22 cellular contexts compared by ENCODE assay signal in the genomic region with DNA sequence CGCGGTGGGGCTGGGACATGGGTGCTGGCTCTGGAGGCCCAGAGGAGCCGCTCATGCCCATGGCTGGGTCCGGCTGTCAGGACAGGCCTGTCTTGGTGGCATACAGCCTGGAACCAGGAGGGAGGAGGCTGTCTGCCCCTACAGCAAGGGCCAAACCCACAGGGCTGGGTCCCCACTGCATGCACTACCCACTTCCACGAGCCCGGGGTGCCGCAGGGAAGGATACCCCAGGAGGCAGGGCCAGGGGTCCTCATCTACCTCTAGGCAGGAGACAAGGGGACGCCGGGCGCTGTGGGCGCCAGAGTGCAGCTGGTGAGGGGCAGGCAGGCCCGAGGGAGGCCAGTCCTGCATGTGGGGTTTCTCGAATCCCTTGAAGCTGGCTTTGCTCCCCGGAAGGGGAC.
DNase-seq lines count a peak whose midpoint lies in the region; ATAC-seq, FAIRE-seq and TF ChIP-seq lines count a peak whose summit lies in the region.
"Had no signal": no experiment of that assay in that cellular context is flagged by ENCODE, and none has a peak within 500 bp of the region (broad histone marks: within the 10 kb centered on the region; RNA-seq: fewer than 3 reads in every experiment).

No MANE protein-coding gene starts in this region.

- intact Hi-C loops in Panc1 (cut with micrococcal nuclease; ENCODE audit: unreplicated experiment) (no loop called here), HepG2 (cut with micrococcal nuclease; ENCODE audit: unreplicated experiment) (loop anchor here (10.0 kb wide), 1 partner anchor 106 kb away; no protein-coding TSS in a partner anchor), spleen (cut with DNase I; ENCODE audit: low total_unique reads) (no loop called here)

- no peak for TF ChIP-seq RAD21 in HepG2 (CRISPR knock-in tag; IDR thresholded peaks at IDR 0.05)

- CTCF ChIA-PET in Panc1 (lab: Charles Lee): no interaction called here
- CTCF ChIA-PET in HepG2 (lab: Yijun Ruan, JAX; ENCODE audit: low intra/inter-chr PET ratio, low total read pairs): no interaction called here

- H3K36me3 ChIP-seq in Panc1 (ENCODE audit: control insufficient read depth, insufficient read depth, low read length): no peaks in the 10 kb centered on the region
- H3K36me3 ChIP-seq in HepG2 (replicated peaks in 1 of 2; ENCODE audit: control insufficient read depth in 1 of 2, insufficient read depth in 2 of 2, low read length in 2 of 2): no peaks in the 10 kb centered on the region
- H3K36me3 ChIP-seq in spleen: no peaks in the 10 kb centered on the region

- BruUV-seq in Panc1 (replicated peaks; lab: Mats Ljungman, UMichigan) (no TSS peak), HepG2 (replicated peaks; lab: Mats Ljungman, UMichigan) (no TSS peak)

- H3K4me1 ChIP-seq in Panc1 (ENCODE audit: control insufficient read depth, insufficient read depth, low read length) (no peaks in the 10 kb centered on the region), HepG2 (ENCODE audit: insufficient read depth, low read length) (no peaks in the 10 kb centered on the region), spleen (no peaks in the 10 kb centered on the region)

- no peaks in the 10 kb centered on the region for H3K79me2 ChIP-seq in HepG2 (ENCODE audit: insufficient read depth, low read length)

- H3K27me3 ChIP-seq in Panc1 (ENCODE audit: control insufficient read depth, insufficient read depth, low read length) (no peaks in the 10 kb centered on the region), HepG2 (ENCODE audit: control insufficient read depth in 1 of 2, insufficient read depth in 2 of 2, low read length in 2 of 2) (peaks cover 10 to 69% of the 10 kb centered on the region in 2 experiments; a peak in 4 of 5 replicates), spleen (replicated peaks in 1 of 7) (peaks cover 0 to 46% (median 0%) of the 10 kb centered on the region in 7 donors)

- H3K9ac ChIP-seq in HepG2 (ENCODE audit: insufficient read depth, low read depth, low read length): no peak overlapping the region

- TF ChIP-seq POLR2A in HepG2 (IDR thresholded peaks at IDR 0.05; ENCODE audit: insufficient read depth in 1 of 2, low read depth in 2 of 2, low read length in 2 of 2) (no peak), spleen (IDR thresholded peaks at IDR 0.05) (no peak)

- TF ChIP-seq EP300 in HepG2 (IDR thresholded peaks at IDR 0.05; ENCODE audit: low read depth in 2 of 2, low read length in 2 of 2) (no peak), HepG2 (CRISPR knock-in tag; IDR thresholded peaks at IDR 0.05; ENCODE audit: borderline replicate concordance) (no peak)

- H3K4me3 ChIP-seq in Panc1 (ENCODE audit: low read depth in 2 of 2, low read length in 2 of 2) (no peak overlapping the region), HepG2 (replicated peaks in 1 of 3; ENCODE audit: insufficient read depth in 1 of 3, low read depth in 2 of 3, low read length in 3 of 3) (no peak overlapping the region), spleen (no peak overlapping the region)
- H3K4me3 ChIP-seq: GM23338, PC-9 had no signal

- WGBS in HepG2 (ENCODE audit: low lambda C conversion rate): 40% methylated on average over 10 of the region's 14 CpGs
- 71 to 92% (median 87%) methylated on average over 5 to 14 of the region's 14 CpGs for WGBS in spleen, 5 donors

- TF ChIP-seq CTCF in Panc1 (IDR thresholded peaks at IDR 0.05): no peak
- TF ChIP-seq CTCF in HepG2 (CRISPR knock-in tag; IDR thresholded peaks at IDR 0.05): no peak
- TF ChIP-seq CTCF in spleen (IDR thresholded peaks at IDR 0.05 in 8 of 11, conservative IDR thresholded peaks at IDR 0.05 in 3 of 11): no peak

- no peak for FAIRE-seq in HepG2 (lab: Jason Lieb, UNC)
- FAIRE-seq: A204.1, GM12892, GM18507 had no signal

- in situ Hi-C loops in Panc1 (cut with HindIII; ENCODE audit: low pct_unique_long_range_greater_than_20kb, low sequenced_read_pairs): no loop called here
- in situ Hi-C loops in HepG2 (cut with HindIII; ENCODE audit: extremely low pct_ligation_motif_present, low pct_unique_long_range_greater_than_20kb): no loop called here

- no peak for DNase-seq in Panc1 (ENCODE audit: low read depth, low spot score)
- no peak for DNase-seq in HepG2 (ENCODE audit: low spot score)
- DNase-seq in spleen: peak; percentile 63
- DNase-seq in RKO (ENCODE audit: low spot score): no peak
- DNase-seq in GM03348 (ENCODE audit: low spot score): no peak
- no peak for DNase-seq in stimulated activated CD4-positive, alpha-beta T cell treated with anti-CD3 and anti-CD28 coated beads, Interleukin-2, amount 100 ng/mL, for 24 hours
- DNase-seq in NCI-H1105 (lab: John Stamatoyannopoulos, UW): no peak
- DNase-seq: Calu3; CD8-positive, alpha-beta memory T cell; DMS153; Karpas-422; MV-4-11; NCI-H1694 treated with DMSO at 0.1 percent for 48 hours; NCI-H2081 treated with DMSO at 0.1 percent for 48 hours; NCI-H69; PC-9 had no signal

- H3K9me3 ChIP-seq in Panc1 (ENCODE audit: control insufficient read depth, insufficient read depth, low read depth, low read length) (no peaks in the 10 kb centered on the region), HepG2 (ENCODE audit: low read length) (peaks cover 8% of the 10 kb centered on the region; the same call in 1 of the 2 replicates), spleen (peaks cover 0 to 12% (median 6%) of the 10 kb centered on the region in 8 donors)

- ATAC-seq in Panc1: 0 out of 2 replicates have a peak, but pooled peaks have one; percentile 34
- ATAC-seq in HepG2: peak; percentile 25; the same call in 1 of the 3 replicates

- no peak overlapping the region for H3K4me2 ChIP-seq in HepG2 (ENCODE audit: low read depth, low read length)
- H3K4me2 ChIP-seq: GM23338, PC-9 had no signal

- POLR2A ChIA-PET in Panc1 (lab: Charles Lee) (no interaction called here), HepG2 (lab: Yijun Ruan, JAX) (no interaction called here)

- no peaks in the 10 kb centered on the region for H4K20me1 ChIP-seq in HepG2 (ENCODE audit: insufficient read depth, low read length)

- no peak overlapping the region for H2AFZ ChIP-seq in HepG2 (ENCODE audit: low read length)
- H2AFZ ChIP-seq: GM23338, PC-9 had no signal

- no peak overlapping the region for H3K27ac ChIP-seq in Panc1 (ENCODE audit: low read length)
- H3K27ac ChIP-seq in cingulate gyrus (ENCODE audit: low read depth, low read length): peak overlapping the region; percentile 65
- H3K27ac ChIP-seq in HepG2 (ENCODE audit: extremely low read length, insufficient read depth, low read length): no peak overlapping the region
- no peak overlapping the region for H3K27ac ChIP-seq in spleen
- H3K27ac ChIP-seq: C4-2B, PC-9 had no signal

TF ChIP-seq in HepG2, 621 proteins besides CTCF, POLR2A, EP300 and RAD21:
- TF ChIP-seq ZNF841 (CRISPR knock-in tag; IDR thresholded peaks at IDR 0.05; ENCODE audit: borderline replicate concordance): no peak
- TF ChIP-seq ZNF317 (CRISPR knock-in tag; IDR thresholded peaks at IDR 0.05): no peak
- TF ChIP-seq ZNF563 (CRISPR knock-in tag; IDR thresholded peaks at IDR 0.05): no peak
- TF ChIP-seq ZNF550 (CRISPR knock-in tag; IDR thresholded peaks at IDR 0.05; ENCODE audit: borderline replicate concordance): no peak
- no peak for TF ChIP-seq MXD4 (CRISPR knock-in tag; IDR thresholded peaks at IDR 0.05)
- TF ChIP-seq, protein P1, sequence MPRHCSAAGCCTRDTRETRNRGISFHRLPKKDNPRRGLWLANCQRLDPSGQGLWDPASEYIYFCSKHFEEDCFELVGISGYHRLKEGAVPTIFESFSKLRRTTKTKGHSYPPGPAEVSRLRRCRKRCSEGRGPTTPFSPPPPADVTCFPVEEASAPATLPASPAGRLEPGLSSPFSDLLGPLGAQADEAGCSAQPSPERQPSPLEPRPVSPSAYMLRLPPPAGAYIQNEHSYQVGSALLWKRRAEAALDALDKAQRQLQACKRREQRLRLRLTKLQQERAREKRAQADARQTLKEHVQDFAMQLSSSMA (CRISPR knock-in tag; IDR thresholded peaks at IDR 0.05): no peak
- no peak for TF ChIP-seq SRSF4 (IDR thresholded peaks at IDR 0.05; ENCODE audit: low read depth, low read length, poor library complexity, severe bottlenecking)
- TF ChIP-seq SMARCE1 (IDR thresholded peaks at IDR 0.05; ENCODE audit: borderline replicate concordance): no peak
- TF ChIP-seq KAT7 (CRISPR knock-in tag; IDR thresholded peaks at IDR 0.05; ENCODE audit: borderline replicate concordance): no peak
- no peak for TF ChIP-seq HOXA3 (CRISPR knock-in tag; IDR thresholded peaks at IDR 0.05)
